8 cellular contexts compared by ENCODE assay signal in the genomic region with DNA sequence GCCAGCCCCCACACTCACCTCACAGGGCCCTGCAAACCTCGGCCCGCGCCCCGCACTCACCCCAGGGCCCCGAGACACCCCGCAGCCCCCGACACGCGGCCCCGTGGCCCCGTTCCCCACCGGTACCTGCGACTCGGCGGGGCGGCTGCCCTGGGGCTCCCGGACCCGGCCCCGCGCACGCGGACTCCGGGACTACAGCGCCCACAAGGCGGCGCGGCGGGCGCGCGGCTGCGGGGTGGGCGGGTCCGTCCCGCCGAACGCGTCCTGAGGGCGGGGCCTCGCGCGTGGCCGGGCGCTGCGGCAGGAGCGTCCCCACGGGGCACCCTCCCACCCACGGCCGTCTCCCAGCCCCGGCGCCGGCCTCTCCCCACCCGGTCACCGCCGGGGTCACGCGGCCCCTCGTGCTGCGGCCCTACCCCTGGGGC. TPM values are rescaled to one million over a fixed set of nuclear protein-coding genes. Genes with fewer than 3 reads are reported as not detected.
A peak's percentile ranks its signal among the peaks of the same experiment; 100 is the strongest.
DNase-seq lines count a peak whose midpoint lies in the region; ATAC-seq and TF ChIP-seq lines count a peak whose summit lies in the region.

A gene (minus strand): TSS at position 199 of the 425 bp plus-strand sequence. CDS start 4,481 bp downstream, outside the sequence.

- peak; percentile 39 for TF ChIP-seq POLR2A in GM18526 (IDR thresholded peaks at IDR 0.05; ENCODE audit: extremely low read depth, insufficient read length)
- peak in 1 of 2 donors; percentile 16 for TF ChIP-seq POLR2A in tibial nerve (IDR thresholded peaks at IDR 0.05)

- POLR2A ChIA-PET in AG04449 (lab: Yijun Ruan, JAX): no interaction called here

- H3K27me3 ChIP-seq in SJCRH30 (no peaks in the 10 kb centered on the region), tibial nerve (no peaks in the 10 kb centered on the region)

- peak within 1 kb of the TSS; percentile 35 for H3K27ac ChIP-seq in SJCRH30
- peak within 1 kb of the TSS; percentile 15 to 85 (median 79) for H3K27ac ChIP-seq in tibial nerve

- peak; percentile 46 for TF ChIP-seq CTCF in AG04449 (IDR thresholded peaks at IDR 0.05; ENCODE audit: insufficient read depth, low read length, missing control alignments)
- TF ChIP-seq CTCF in omental fat pad (IDR thresholded peaks at IDR 0.05): no peak
- peak; percentile 44 to 86 (median 80) for TF ChIP-seq CTCF in tibial nerve (IDR thresholded peaks at IDR 0.05)

- 0% methylated on average over 6 to 12 of the region's 59 CpGs for WGBS in tibial nerve, 2 donors

- H3K9me3 ChIP-seq in SJCRH30 (replicated peaks): no peaks in the 10 kb centered on the region
- H3K9me3 ChIP-seq in tibial nerve: no peaks in the 10 kb centered on the region

- no peaks in the 10 kb centered on the region for H3K36me3 ChIP-seq in SJCRH30
- H3K36me3 ChIP-seq in tibial nerve: no peaks in the 10 kb centered on the region

- peaks cover 8% of the 10 kb centered on the region; the same call in 1 of the 2 replicates for H3K4me1 ChIP-seq in SJCRH30
- H3K4me1 ChIP-seq in tibial nerve: peaks cover 0 to 17% (median 10%) of the 10 kb centered on the region in 4 donors

- H3K4me3 ChIP-seq in AG04449 (ENCODE audit: low read depth, low read length) (peak within 1 kb of the TSS; percentile 61), SJCRH30 (peak within 1 kb of the TSS; percentile 80), tibial nerve (peak within 1 kb of the TSS; percentile 39 to 80 (median 64))

- DNase-seq in AG04449 (ENCODE audit: low read depth, low spot score) (no peak), SJCRH30 (peak; percentile 45 to 66), glomerular visceral epithelial cell (ENCODE audit: extremely low spot score) (peak; percentile 62), omental fat pad (ENCODE audit: low spot score) (peak; percentile 23), tibial nerve (ENCODE audit: low spot score in 2 of 2) (no peak)
- peak; percentile 78 for DNase-seq in activated naive CD4-positive, alpha-beta T cell treated with Interleukin-2 at 50 U/mL for 16 hours

- CTCF ChIA-PET in AG04449 (lab: Yijun Ruan, JAX): interaction anchor here (1.4 kb wide), 1 partner anchor 406 kb away, joined by 3 read pairs; no protein-coding TSS in a partner anchor

- peak; percentile 64 for ATAC-seq in HG03442 (IDR thresholded peaks at IDR 0.05; ENCODE audit: unreplicated experiment)
- peak; percentile 69 for ATAC-seq in omental fat pad (ENCODE audit: low FRiP score)

- TF ChIP-seq EP300 in tibial nerve (IDR thresholded peaks at IDR 0.05): no peak

RNA-seq across cellular contexts. Expression of the gene that starts here (rescaled TPM):
- total RNA-seq in SJCRH30 (2014; rRNA removed; shearing (Covaris generic)): 27.6 and 27.8 TPM in 2 replicates
- 10 to 100 TPM in 3 of 4 donors, 1 to 10 TPM in 1; 5.8 to 18.6 (median 14.6) TPM for total RNA-seq in omental fat pad
- total RNA-seq in tibial nerve: 10 to 100 TPM in 3 of 4 donors, 1 to 10 TPM in 1; 3.3 to 27.9 (median 11.4) TPM

Comparison
In these comparisons a context has a peak if more than half of its experiments do, and no peak if none do; other contexts are left out.
1. DNase-seq: peak in SJCRH30 (2 of 2), activated naive CD4-positive, alpha-beta T cell treated with Interleukin-2 at 50 U/mL for 16 hours (single experiment), glomerular visceral epithelial cell (single experiment) and omental fat pad (single experiment); none in AG04449 (single experiment) and tibial nerve (0 of 2).
2. CTCF ChIP-seq: peak in AG04449 (single experiment) and tibial nerve (5 of 5); none in omental fat pad (0 of 3).
3. Peak in every context shown above with its lines, with median percentiles within 50 percentile points of each other: H3K4me3 ChIP-seq.